In the genomic region with DNA sequence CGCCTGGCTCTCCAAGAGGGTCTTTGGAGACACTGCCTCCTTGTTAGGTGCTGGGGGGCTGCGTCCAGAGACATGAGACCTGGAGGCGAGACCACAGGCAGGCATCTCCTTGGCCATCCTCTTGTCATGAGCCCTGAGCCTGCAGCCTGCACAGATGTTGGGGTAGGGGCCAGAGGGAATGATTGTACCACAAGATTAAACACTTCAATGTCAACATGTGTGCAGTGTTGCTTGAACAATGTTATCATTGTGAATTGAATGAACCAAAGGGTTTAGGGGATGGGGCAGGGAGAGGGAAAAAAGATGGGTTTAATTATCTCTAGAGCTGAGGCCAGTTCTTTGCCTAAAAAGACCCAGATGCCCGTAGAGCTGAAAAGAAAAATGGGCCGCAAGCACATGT, we compare ENCODE assay signal across 18 cellular contexts. TPM values are rescaled to one million over a fixed set of nuclear protein-coding genes. Genes with fewer than 3 reads are reported as not detected.
"Had no signal": no experiment of that assay in that cellular context is flagged by ENCODE, and none has a peak within 500 bp of the region (broad histone marks: within the 10 kb centered on the region; RNA-seq: fewer than 3 reads in every experiment).

No MANE protein-coding gene starts in this region.

- H3K27me3 ChIP-seq: brain microvascular endothelial cell, right lobe of liver, upper lobe of right lung had no signal

- H3K4me3 ChIP-seq: gastroesophageal sphincter, left ventricle myocardium inferior, right lobe of liver, suprapubic skin, upper lobe of right lung had no signal

- H3K36me3 ChIP-seq: brain microvascular endothelial cell, gastroesophageal sphincter, left ventricle myocardium inferior, right lobe of liver, suprapubic skin, upper lobe of right lung had no signal

- H3K4me1 ChIP-seq: gastroesophageal sphincter, right lobe of liver, upper lobe of right lung had no signal

- H3K27ac Mint-ChIP-seq: activated naive CD8-positive, alpha-beta T cell treated with anti-CD3 and anti-CD28 coated beads, Interleukin-2, amount 10 ng/mL, durations not matched to agents 7 days and 5 days; memory B cell; natural killer cell treated with Interleukin-12 subunit alpha and Interleukin-12 subunit beta and Interleukin-15 and Interleukin-18, amount 100 ng/mL, for 72 hours; T-helper 17 cell; WTC11 had no signal

- H3K27ac ChIP-seq: brain microvascular endothelial cell, gastroesophageal sphincter, left ventricle myocardium inferior, right lobe of liver, suprapubic skin, upper lobe of right lung had no signal

- H3K9me3 ChIP-seq: gastroesophageal sphincter, left ventricle myocardium inferior, right lobe of liver, suprapubic skin, upper lobe of right lung had no signal

- H3K9me3 Mint-ChIP-seq: activated naive CD8-positive, alpha-beta T cell treated with anti-CD3 and anti-CD28 coated beads, Interleukin-2, amount 10 ng/mL, durations not matched to agents 7 days and 5 days; natural killer cell treated with Interleukin-12 subunit alpha and Interleukin-12 subunit beta and Interleukin-15 and Interleukin-18, amount 100 ng/mL, for 72 hours had no signal

- DNase-seq: activated CD4-positive, alpha-beta T cell treated with anti-CD3 and anti-CD28 coated beads for 48 hours; activated naive CD4-positive, alpha-beta T cell; activated naive CD8-positive, alpha-beta T cell treated with anti-CD3 and anti-CD28 coated beads, Interleukin-2, amount 10 ng/mL, durations not matched to agents 7 days and 5 days; brain microvascular endothelial cell; effector memory CD4-positive, alpha-beta T cell; islet precursor cell; left ventricle myocardium inferior; right lobe of liver; stimulated activated naive CD8-positive, alpha-beta T cell treated with anti-CD3 and anti-CD28 coated beads, Interleukin-15, Interleukin-2, amounts not matched to agents 100 U/mL and 50 U/mL, for 24 hours; T-helper 17 cell; upper lobe of right lung had no signal

- H3K4me3 Mint-ChIP-seq: activated naive CD8-positive, alpha-beta T cell treated with anti-CD3 and anti-CD28 coated beads, Interleukin-2, amount 10 ng/mL, durations not matched to agents 7 days and 5 days; memory B cell; natural killer cell treated with Interleukin-12 subunit alpha and Interleukin-12 subunit beta and Interleukin-15 and Interleukin-18, amount 100 ng/mL, for 72 hours; T-helper 17 cell; WTC11 had no signal

- H3K4me1 Mint-ChIP-seq: activated naive CD8-positive, alpha-beta T cell treated with anti-CD3 and anti-CD28 coated beads, Interleukin-2, amount 10 ng/mL, durations not matched to agents 7 days and 5 days; memory B cell; T-helper 17 cell had no signal

- H3K36me3 Mint-ChIP-seq: activated naive CD8-positive, alpha-beta T cell treated with anti-CD3 and anti-CD28 coated beads, Interleukin-2, amount 10 ng/mL, durations not matched to agents 7 days and 5 days; memory B cell had no signal

- ATAC-seq: gastroesophageal sphincter; right lobe of liver; stimulated activated naive CD8-positive, alpha-beta T cell treated with anti-CD3 and anti-CD28 coated beads, Interleukin-15, Interleukin-2, amounts not matched to agents 100 U/mL and 50 U/mL, for 24 hours; T-helper 17 cell; upper lobe of right lung; WTC11 had no signal

RNA-seq across cellular contexts. Expression of a gene that starts 24.8 kb away (rescaled TPM):
- total RNA-seq: activated naive CD8-positive, alpha-beta T cell treated with anti-CD3 and anti-CD28 coated beads, Interleukin-2, amount 10 ng/mL, durations not matched to agents 7 days and 5 days; natural killer cell treated with Interleukin-12 subunit alpha and Interleukin-12 subunit beta and Interleukin-15 and Interleukin-18, amount 100 ng/mL, for 72 hours; osteoblast; pulmonary artery endothelial cell; right lobe of liver; T-helper 17 cell had no signal
